2 cellular contexts compared by ENCODE assay signal in the genomic region with DNA sequence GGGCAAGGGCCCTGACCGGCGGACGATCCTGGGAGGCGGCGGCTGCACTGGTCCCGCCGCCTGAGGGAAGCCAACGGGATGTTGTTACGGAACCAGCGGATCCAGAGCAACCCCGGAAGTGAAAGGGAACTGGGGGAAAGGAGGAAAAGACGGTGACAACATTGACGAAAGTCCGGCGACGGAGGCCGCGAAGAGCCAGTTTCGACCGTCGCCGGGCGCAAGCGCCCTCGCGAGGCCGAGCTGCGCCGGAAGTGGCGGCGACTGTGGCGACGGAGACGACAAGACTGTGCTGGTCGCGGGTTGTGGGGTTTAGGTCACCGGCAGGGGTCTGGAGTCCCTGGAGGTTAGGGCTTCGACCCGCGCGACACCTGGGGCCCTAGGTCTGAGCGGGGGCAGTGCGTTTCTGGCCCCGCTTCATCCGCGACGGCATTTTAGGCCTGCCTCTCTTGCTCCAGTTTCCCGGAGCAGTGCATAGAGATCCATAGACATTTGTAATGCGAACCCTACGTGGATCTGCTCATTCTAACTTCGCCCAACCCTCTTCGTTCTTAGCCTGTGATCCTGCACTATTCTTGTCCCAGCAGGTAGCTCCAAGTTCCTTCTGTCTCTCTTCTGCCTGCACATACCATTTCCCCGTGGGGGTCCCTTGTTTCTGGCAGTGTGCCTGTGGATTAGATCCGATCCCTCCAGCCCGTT.
TF ChIP-seq lines count a peak whose summit lies in the region.

A gene (minus strand): TSS at position 120 of the 696 bp plus-strand sequence. CDS start 138 bp downstream, outside the sequence.

TF ChIP-seq in Ishikawa, 13 proteins besides CTCF, POLR2A, EP300 and RAD21 (continued from another document):
- TF ChIP-seq, protein P1, sequence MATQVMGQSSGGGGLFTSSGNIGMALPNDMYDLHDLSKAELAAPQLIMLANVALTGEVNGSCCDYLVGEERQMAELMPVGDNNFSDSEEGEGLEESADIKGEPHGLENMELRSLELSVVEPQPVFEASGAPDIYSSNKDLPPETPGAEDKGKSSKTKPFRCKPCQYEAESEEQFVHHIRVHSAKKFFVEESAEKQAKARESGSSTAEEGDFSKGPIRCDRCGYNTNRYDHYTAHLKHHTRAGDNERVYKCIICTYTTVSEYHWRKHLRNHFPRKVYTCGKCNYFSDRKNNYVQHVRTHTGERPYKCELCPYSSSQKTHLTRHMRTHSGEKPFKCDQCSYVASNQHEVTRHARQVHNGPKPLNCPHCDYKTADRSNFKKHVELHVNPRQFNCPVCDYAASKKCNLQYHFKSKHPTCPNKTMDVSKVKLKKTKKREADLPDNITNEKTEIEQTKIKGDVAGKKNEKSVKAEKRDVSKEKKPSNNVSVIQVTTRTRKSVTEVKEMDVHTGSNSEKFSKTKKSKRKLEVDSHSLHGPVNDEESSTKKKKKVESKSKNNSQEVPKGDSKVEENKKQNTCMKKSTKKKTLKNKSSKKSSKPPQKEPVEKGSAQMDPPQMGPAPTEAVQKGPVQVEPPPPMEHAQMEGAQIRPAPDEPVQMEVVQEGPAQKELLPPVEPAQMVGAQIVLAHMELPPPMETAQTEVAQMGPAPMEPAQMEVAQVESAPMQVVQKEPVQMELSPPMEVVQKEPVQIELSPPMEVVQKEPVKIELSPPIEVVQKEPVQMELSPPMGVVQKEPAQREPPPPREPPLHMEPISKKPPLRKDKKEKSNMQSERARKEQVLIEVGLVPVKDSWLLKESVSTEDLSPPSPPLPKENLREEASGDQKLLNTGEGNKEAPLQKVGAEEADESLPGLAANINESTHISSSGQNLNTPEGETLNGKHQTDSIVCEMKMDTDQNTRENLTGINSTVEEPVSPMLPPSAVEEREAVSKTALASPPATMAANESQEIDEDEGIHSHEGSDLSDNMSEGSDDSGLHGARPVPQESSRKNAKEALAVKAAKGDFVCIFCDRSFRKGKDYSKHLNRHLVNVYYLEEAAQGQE (IDR thresholded peaks at IDR 0.05; ENCODE audit: low read depth) = 0 out of 2 replicates have a peak, but pooled peaks have one; percentile 28
- TF ChIP-seq CREB1 (IDR thresholded peaks at IDR 0.05; ENCODE audit: low read depth) (peak; percentile 88), FOXM1 (IDR thresholded peaks at IDR 0.05; ENCODE audit: borderline replicate concordance, low read depth) (no peak), TEAD4 (IDR thresholded peaks at IDR 0.05) (no peak; the same call in 1 of the 2 replicates), YY1 (IDR thresholded peaks at IDR 0.05; ENCODE audit: low read depth) (peak; percentile 73), CEBPB (IDR thresholded peaks at IDR 0.05) (0 out of 2 replicates have a peak, but pooled peaks have one; percentile 47)
- TF ChIP-seq, protein P2, sequence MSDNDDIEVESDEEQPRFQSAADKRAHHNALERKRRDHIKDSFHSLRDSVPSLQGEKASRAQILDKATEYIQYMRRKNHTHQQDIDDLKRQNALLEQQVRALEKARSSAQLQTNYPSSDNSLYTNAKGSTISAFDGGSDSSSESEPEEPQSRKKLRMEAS (IDR thresholded peaks at IDR 0.05) = peak; percentile 74

TF ChIP-seq in PFSK-1, 5 proteins besides CTCF, POLR2A, EP300 and RAD21 (continued from another document):
- TF ChIP-seq, protein P1 (IDR thresholded peaks at IDR 0.05; ENCODE audit: insufficient read depth in 1 of 2, low read depth in 2 of 2, low read length in 2 of 2) = peak in 1 of 2 experiments; percentile 73; a peak in 2 of 4 replicates
- TF ChIP-seq SIN3A (IDR thresholded peaks at IDR 0.05; ENCODE audit: borderline replicate concordance, insufficient read depth, low read length) = peak; percentile 93; the same call in 1 of the 2 replicates
- peak; percentile 88 for TF ChIP-seq TAF1 (IDR thresholded peaks at IDR 0.05; ENCODE audit: borderline replicate concordance, insufficient read depth, low read length)
- TF ChIP-seq FOXP2 (optimal IDR thresholded peaks at IDR 0.05; ENCODE audit: borderline replicate concordance, extremely low read depth, extremely low read length, insufficient read depth) = peak; percentile 69
